In the genomic region with DNA sequence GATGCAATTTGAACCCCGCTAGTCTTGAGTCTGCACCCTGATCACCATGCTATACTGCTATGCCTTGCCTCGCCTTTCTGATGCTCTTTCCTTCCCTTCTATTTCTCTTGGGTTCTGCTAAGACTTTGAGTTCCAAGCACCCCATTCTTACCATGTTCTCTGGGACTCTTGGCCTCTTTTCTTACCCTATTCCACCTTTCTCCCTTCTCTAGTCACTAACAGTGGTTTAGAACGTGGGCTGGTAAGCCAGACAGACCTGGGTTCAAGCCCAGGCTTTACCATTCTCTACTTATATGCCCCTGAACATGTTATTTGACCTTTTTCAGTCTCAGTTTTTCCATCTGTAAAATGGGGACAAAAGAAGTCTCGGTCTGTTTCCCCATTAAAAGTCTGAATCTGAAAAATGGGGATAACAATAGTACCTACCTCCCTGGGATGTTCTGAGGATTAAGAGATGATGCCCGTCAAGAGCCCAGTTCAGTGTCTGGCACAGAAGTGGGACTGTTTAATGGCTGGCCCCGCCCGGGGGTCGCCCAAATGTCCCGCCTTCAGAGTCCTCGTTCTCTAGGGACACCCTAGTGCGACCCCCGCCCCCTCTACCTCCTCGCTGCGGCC, we compare ENCODE assay signal across 8 cellular contexts. TPM values are rescaled to one million over a fixed set of nuclear protein-coding genes. Genes with fewer than 3 reads are reported as not detected.
DNase-seq lines count a peak whose midpoint lies in the region; ATAC-seq and TF ChIP-seq lines count a peak whose summit lies in the region.

No MANE protein-coding gene starts in this region.

- no peaks in the 10 kb centered on the region for H3K9me2 ChIP-seq in OCI-LY7 (ENCODE audit: insufficient read depth, low read length)

- H3K9me3 ChIP-seq in DND-41 (ENCODE audit: insufficient read depth, low read length, severe bottlenecking) (no peaks in the 10 kb centered on the region), OCI-LY7 (ENCODE audit: low read length) (no peaks in the 10 kb centered on the region), parathyroid adenoma (ENCODE audit: control insufficient read depth, low read length) (no peaks in the 10 kb centered on the region)

- H3K27ac ChIP-seq in DND-41 (ENCODE audit: low read length) (peak overlapping the region; percentile 100), OCI-LY7 (ENCODE audit: low read depth, low read length, poor library complexity, severe bottlenecking) (peak overlapping the region; percentile 72), epithelial cell of prostate (peak overlapping the region; percentile 86), parathyroid adenoma (peak overlapping the region; percentile 90)

- H4K20me1 ChIP-seq in DND-41 (ENCODE audit: insufficient read depth, low read length): peaks cover 24% of the 10 kb centered on the region
- peaks cover 10% of the 10 kb centered on the region; the same call in 1 of the 2 replicates for H4K20me1 ChIP-seq in OCI-LY7 (ENCODE audit: insufficient read depth, low read length)

- H3K79me2 ChIP-seq in DND-41 (ENCODE audit: insufficient read depth, low read length) (peaks cover 45% of the 10 kb centered on the region), OCI-LY7 (ENCODE audit: insufficient read depth, low read depth, low read length) (peaks cover 53% of the 10 kb centered on the region), parathyroid adenoma (peaks cover 34% of the 10 kb centered on the region)

- H3K4me1 ChIP-seq in DND-41 (ENCODE audit: insufficient read depth, low read length) (peaks cover 38% of the 10 kb centered on the region), OCI-LY7 (ENCODE audit: insufficient read depth, low read length, poor library complexity, severe bottlenecking) (peaks cover 47% of the 10 kb centered on the region), parathyroid adenoma (peaks cover 15% of the 10 kb centered on the region)

- TF ChIP-seq CTCF in DND-41 (IDR thresholded peaks at IDR 0.05; ENCODE audit: borderline replicate concordance, extremely low read depth, low read length, poor library complexity, severe bottlenecking): no peak
- TF ChIP-seq CTCF in OCI-LY7 (conservative IDR thresholded peaks at IDR 0.05; ENCODE audit: low read length): no peak
- no peak for TF ChIP-seq CTCF in parathyroid adenoma (IDR thresholded peaks at IDR 0.05)

- H3K36me3 ChIP-seq in DND-41 (ENCODE audit: insufficient read depth, low read length) (peaks cover 50% of the 10 kb centered on the region), OCI-LY7 (ENCODE audit: insufficient read depth, low read length) (peaks cover 63% of the 10 kb centered on the region), parathyroid adenoma (ENCODE audit: control insufficient read depth, insufficient read depth, low read length) (no peaks in the 10 kb centered on the region)

- H3K9ac ChIP-seq in DND-41 (ENCODE audit: low read depth, low read length) (peak overlapping the region; percentile 86), parathyroid adenoma (peak overlapping the region; percentile 92)

- no peak for ATAC-seq in DND-41 (ENCODE audit: insufficient read depth, low read depth)
- no peak for ATAC-seq in GM19395 (IDR thresholded peaks at IDR 0.05; ENCODE audit: unreplicated experiment)

- CTCF ChIA-PET in OCI-LY7 (lab: Charles Lee; ENCODE audit: unreplicated experiment): no interaction called here

- H2AFZ ChIP-seq in DND-41 (ENCODE audit: low read depth, low read length): peak overlapping the region; percentile 88
- peak overlapping the region; percentile 22; the same call in 1 of the 2 replicates for H2AFZ ChIP-seq in OCI-LY7 (ENCODE audit: low read length)
- H2AFZ ChIP-seq in parathyroid adenoma: peak overlapping the region; percentile 84

- no peak for DNase-seq in DND-41
- no peak for DNase-seq in OCI-LY7 (ENCODE audit: low spot score)
- DNase-seq in epithelial cell of prostate (ENCODE audit: low read depth, low spot score): no peak
- DNase-seq in KG1 (lab: John Stamatoyannopoulos, UW): no peak
- no peak for DNase-seq in NCI-H146 (lab: John Stamatoyannopoulos, UW)
- DNase-seq in NCI-H2227 treated with DMSO at 0.1 percent for 48 hours (lab: John Stamatoyannopoulos, UW): no peak

- H3K27me3 ChIP-seq in DND-41 (ENCODE audit: insufficient read depth, low read length, poor library complexity) (no peaks in the 10 kb centered on the region), parathyroid adenoma (ENCODE audit: control insufficient read depth, insufficient read depth, low read length) (no peaks in the 10 kb centered on the region)

- POLR2A ChIA-PET in OCI-LY7 (lab: Charles Lee): interaction anchor here (0.6 to 2.4 kb wide), 12 partner anchors 9 to 372 kb away, joined by 3 to 17 read pairs (median 5); a partner anchor contains a TSS

- H3K4me2 ChIP-seq in DND-41 (ENCODE audit: insufficient read depth, low read length): peak overlapping the region; percentile 82
- peak overlapping the region; percentile 97 for H3K4me2 ChIP-seq in OCI-LY7 (ENCODE audit: low read length)
- peak overlapping the region; percentile 90 for H3K4me2 ChIP-seq in parathyroid adenoma (ENCODE audit: low read length)

- TSS peak; percentile 81 for BruUV-seq in OCI-LY7 (replicated peaks; lab: Mats Ljungman, UMichigan)

- intact Hi-C loops in OCI-LY7 (cut with micrococcal nuclease; ENCODE audit: unreplicated experiment): loop anchor here (1.0 to 5.0 kb wide), 4 partner anchors 42 to 395 kb away; a partner anchor contains a TSS

- H3K4me3 ChIP-seq in DND-41 (ENCODE audit: low read depth in 1 of 2, low read length in 2 of 2) (peak overlapping the region; percentile 74 to 94), OCI-LY7 (ENCODE audit: low read depth, low read length, poor library complexity, severe bottlenecking) (peak overlapping the region; percentile 96), parathyroid adenoma (ENCODE audit: low read depth, low read length) (peak overlapping the region; percentile 92)

RNA-seq across cellular contexts. Expression of a gene that starts 0.4 kb away (rescaled TPM):
- 51.6 and 62.0 TPM in 2 replicates for total RNA-seq in OCI-LY7 (2014; rRNA removed; shearing (Covaris generic))
- 56.4 and 58.5 TPM in 2 replicates for total RNA-seq in OCI-LY7 (2022)

RNA-seq across cellular contexts. Expression of a gene that starts 1.0 kb away (rescaled TPM):
- 89.8 and 99.5 TPM in 2 replicates for total RNA-seq in OCI-LY7 (2014; rRNA removed; shearing (Covaris generic))
- 93.5 and 118 TPM in 2 replicates for total RNA-seq in OCI-LY7 (2022)

RNA-seq across cellular contexts. Expression of a gene that starts 18.2 kb away (rescaled TPM):
- 65.4 and 65.7 TPM in 2 replicates for total RNA-seq in OCI-LY7 (2014; rRNA removed; shearing (Covaris generic))
- 127 and 136 TPM in 2 replicates for total RNA-seq in OCI-LY7 (2022)

RNA-seq across cellular contexts. Expression of a gene that starts 22.1 kb away (rescaled TPM):
- total RNA-seq in OCI-LY7 (2014; rRNA removed; shearing (Covaris generic)): not detected in 2 replicates
- not detected in 2 replicates for total RNA-seq in OCI-LY7 (2022)

RNA-seq across cellular contexts. Expression of a gene that starts 42.1 kb away (rescaled TPM):
- 98.9 and 121 TPM in 2 replicates for total RNA-seq in OCI-LY7 (2014; rRNA removed; shearing (Covaris generic))
- 119 and 120 TPM in 2 replicates for total RNA-seq in OCI-LY7 (2022)

Comparison
In these comparisons a context has a peak if more than half of its experiments do, and no peak if none do; other contexts are left out.
1. H2AFZ ChIP-seq: peak in every context shown above with its lines; median percentile 88 in DND-41; 84 in parathyroid adenoma; 22 in OCI-LY7.